Comparison of ENCODE assay signal across 8 cellular contexts in genomic region chr5:132422720-132423442, GRCh38. TPM values are rescaled to one million over a fixed set of nuclear protein-coding genes. Genes with fewer than 3 reads are reported as not detected.
DNase-seq lines count a peak whose midpoint lies in the region; ATAC-seq and TF ChIP-seq lines count a peak whose summit lies in the region.

No MANE protein-coding gene starts in this region.

- no peaks in the 10 kb centered on the region for H3K36me3 ChIP-seq in adipocyte (ENCODE audit: control insufficient read depth, insufficient read depth, low read length, severe bottlenecking)

- DNase-seq in AG04450 (ENCODE audit: low read depth, low spot score) (no peak), adipocyte (ENCODE audit: low read depth) (no peak), lung microvascular endothelial cell (ENCODE audit: low read depth in 2 of 2) (peak; percentile 67 to 79), NCI-H1092 treated with DMSO at 0.1 percent for 48 hours (lab: John Stamatoyannopoulos, UW) (no peak), GDM1 (lab: John Stamatoyannopoulos, UW) (no peak)
- no peak for DNase-seq in stimulated activated CD4-positive, alpha-beta T cell treated with anti-CD3 and anti-CD28 coated beads, Interleukin-2, amount 100 ng/mL, for 24 hours

- H3K4me3 Mint-ChIP-seq in IgD-negative memory B cell, result peak overlapping the region; percentile 46 to 94 (median 78)

- H3K4me3 ChIP-seq in AG04450 (ENCODE audit: low read depth, low read length) (no peak overlapping the region), adipocyte (ENCODE audit: low read length) (no peak overlapping the region)

- peaks cover 13% of the 10 kb centered on the region for H3K36me3 Mint-ChIP-seq in IgD-negative memory B cell

- peak; percentile 39 for ATAC-seq in GM19372 (IDR thresholded peaks at IDR 0.05; ENCODE audit: low read depth, unreplicated experiment)

- H3K27me3 Mint-ChIP-seq in IgD-negative memory B cell, result no peaks in the 10 kb centered on the region

- H3K27ac Mint-ChIP-seq in IgD-negative memory B cell, result peak overlapping the region; percentile 90 to 97 (median 94)

- peak overlapping the region; percentile 47 for H3K27ac ChIP-seq in AG04450 (ENCODE audit: low read depth, low read length)

- peaks cover 75 to 93% (median 84%) of the 10 kb centered on the region in 3 donors for H3K4me1 Mint-ChIP-seq in IgD-negative memory B cell

- no peak for TF ChIP-seq CTCF in AG04450 (IDR thresholded peaks at IDR 0.05; ENCODE audit: low read depth, low read length)

- H3K4me1 ChIP-seq in adipocyte (ENCODE audit: control insufficient read depth, insufficient read depth, low read length), result peaks cover 74% of the 10 kb centered on the region

- no peaks in the 10 kb centered on the region for H3K27me3 ChIP-seq in AG04450 (ENCODE audit: control insufficient read depth, insufficient read depth, low read length)
- no peaks in the 10 kb centered on the region for H3K27me3 ChIP-seq in adipocyte (replicated peaks; ENCODE audit: control insufficient read depth, insufficient read depth, low read length)

- H3K9me3 Mint-ChIP-seq in IgD-negative memory B cell, result no peaks in the 10 kb centered on the region

- H3K9me3 ChIP-seq in AG04450 (ENCODE audit: control insufficient read depth, insufficient read depth, low read length), result no peaks in the 10 kb centered on the region
- H3K9me3 ChIP-seq in adipocyte (ENCODE audit: control insufficient read depth, low read length), result no peaks in the 10 kb centered on the region

- CTCF ChIA-PET in AG04450 (lab: Charles Lee), result interaction anchor here (0.6 to 1.2 kb wide), 3 partner anchors 19 to 37 kb away, joined by 3 to 4 read pairs (median 3); no protein-coding TSS in a partner anchor

- peak overlapping the region; percentile 32 for H3K9ac ChIP-seq in adipocyte (ENCODE audit: low read length)

- POLR2A ChIA-PET in AG04450 (lab: Yijun Ruan, JAX), result interaction anchor here (0.7 to 1.5 kb wide), 3 partner anchors 17 to 67 kb away, joined by 3 to 6 read pairs (median 6); partner anchors contain the start of gene IRF1

RNA-seq across cellular contexts. Expression of gene SLC22A5, which starts 53.4 kb away (rescaled TPM):
- polyA plus RNA-seq in AG04450 (2011; rRNA removed) (6.9 TPM in 2 replicates), IgD-negative memory B cell (1.9 TPM)
- polyA minus RNA-seq in AG04450 (2011; rRNA and poly(A)+ RNA removed), result 9.6 and 13.4 TPM in 2 replicates
- total RNA-seq in lung microvascular endothelial cell, result 3.4 and 4.1 TPM in 2 replicates

Comparison
In these comparisons a context has a peak if more than half of its experiments do, and no peak if none do; other contexts are left out.
1. DNase-seq: peak in lung microvascular endothelial cell (2 of 2); none in AG04450 (single experiment), adipocyte (single experiment), stimulated activated CD4-positive, alpha-beta T cell treated with anti-CD3 and anti-CD28 coated beads, Interleukin-2, amount 100 ng/mL, for 24 hours (0 of 2), NCI-H1092 treated with DMSO at 0.1 percent for 48 hours (single experiment) and GDM1 (single experiment).